1 cellular context compared by ENCODE assay signal in the genomic region with DNA sequence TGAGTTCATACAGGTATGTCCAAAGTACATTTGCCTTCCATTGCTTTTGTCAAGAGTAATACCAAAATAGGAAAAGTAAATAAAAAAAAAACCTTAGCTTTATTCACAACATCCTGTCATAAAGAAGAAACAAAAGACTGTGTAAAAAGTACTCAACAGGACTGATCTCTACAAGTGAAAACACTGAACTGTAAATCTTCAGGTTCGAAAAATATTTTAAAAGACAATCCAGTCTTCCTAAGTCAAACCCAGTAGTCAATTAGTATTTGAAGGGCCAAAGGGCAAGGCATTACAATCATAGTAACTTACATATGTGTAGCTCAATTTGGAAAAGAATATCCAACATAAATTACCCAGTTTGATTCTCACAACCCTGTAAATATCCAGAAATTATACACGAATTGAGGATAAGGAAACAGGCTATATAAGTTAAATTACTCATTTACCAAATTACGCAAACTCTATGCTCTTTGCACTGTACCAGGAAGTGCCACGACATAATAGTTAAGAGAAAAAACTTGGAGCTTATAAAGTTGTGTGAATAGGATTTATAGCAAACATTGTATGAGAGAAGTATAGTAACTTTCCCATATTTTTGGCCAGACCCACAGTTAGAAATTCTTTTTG.
TF ChIP-seq lines count a peak whose summit lies in the region.

No MANE protein-coding gene starts in this region.

TF ChIP-seq in HepG2, 621 proteins besides CTCF, POLR2A, EP300 and RAD21 (continued from another document and continues in another):
- TF ChIP-seq, protein P1, sequence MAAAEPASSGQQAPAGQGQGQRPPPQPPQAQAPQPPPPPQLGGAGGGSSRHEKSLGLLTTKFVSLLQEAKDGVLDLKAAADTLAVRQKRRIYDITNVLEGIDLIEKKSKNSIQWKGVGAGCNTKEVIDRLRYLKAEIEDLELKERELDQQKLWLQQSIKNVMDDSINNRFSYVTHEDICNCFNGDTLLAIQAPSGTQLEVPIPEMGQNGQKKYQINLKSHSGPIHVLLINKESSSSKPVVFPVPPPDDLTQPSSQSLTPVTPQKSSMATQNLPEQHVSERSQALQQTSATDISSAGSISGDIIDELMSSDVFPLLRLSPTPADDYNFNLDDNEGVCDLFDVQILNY (CRISPR knock-in tag; conservative IDR thresholded peaks at IDR 0.05), result no peak
- no peak for TF ChIP-seq SUZ12 (IDR thresholded peaks at IDR 0.05; ENCODE audit: low read depth, low read length)
- TF ChIP-seq HNF4G (IDR thresholded peaks at IDR 0.05; ENCODE audit: borderline replicate concordance, low read depth, low read length), result peak; percentile 80
- TF ChIP-seq HNF4G (CRISPR knock-in tag; IDR thresholded peaks at IDR 0.05; ENCODE audit: borderline replicate concordance, low read depth), result no peak
- no peak for TF ChIP-seq ZNF616 (CRISPR knock-in tag; IDR thresholded peaks at IDR 0.05; ENCODE audit: low read depth)
- TF ChIP-seq ZFP1 (CRISPR knock-in tag; IDR thresholded peaks at IDR 0.05), result no peak
- TF ChIP-seq JUND (CRISPR knock-in tag; IDR thresholded peaks at IDR 0.05), result no peak
- TF ChIP-seq, protein P2, sequence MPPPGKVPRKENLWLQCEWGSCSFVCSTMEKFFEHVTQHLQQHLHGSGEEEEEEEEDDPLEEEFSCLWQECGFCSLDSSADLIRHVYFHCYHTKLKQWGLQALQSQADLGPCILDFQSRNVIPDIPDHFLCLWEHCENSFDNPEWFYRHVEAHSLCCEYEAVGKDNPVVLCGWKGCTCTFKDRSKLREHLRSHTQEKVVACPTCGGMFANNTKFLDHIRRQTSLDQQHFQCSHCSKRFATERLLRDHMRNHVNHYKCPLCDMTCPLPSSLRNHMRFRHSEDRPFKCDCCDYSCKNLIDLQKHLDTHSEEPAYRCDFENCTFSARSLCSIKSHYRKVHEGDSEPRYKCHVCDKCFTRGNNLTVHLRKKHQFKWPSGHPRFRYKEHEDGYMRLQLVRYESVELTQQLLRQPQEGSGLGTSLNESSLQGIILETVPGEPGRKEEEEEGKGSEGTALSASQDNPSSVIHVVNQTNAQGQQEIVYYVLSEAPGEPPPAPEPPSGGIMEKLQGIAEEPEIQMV (CRISPR knock-in tag; IDR thresholded peaks at IDR 0.05; ENCODE audit: low read depth), result no peak
- peak; percentile 78 for TF ChIP-seq POGZ (CRISPR knock-in tag; IDR thresholded peaks at IDR 0.05)
- TF ChIP-seq MYNN (CRISPR knock-in tag; IDR thresholded peaks at IDR 0.05; ENCODE audit: low read depth), result no peak
- TF ChIP-seq, protein P3, sequence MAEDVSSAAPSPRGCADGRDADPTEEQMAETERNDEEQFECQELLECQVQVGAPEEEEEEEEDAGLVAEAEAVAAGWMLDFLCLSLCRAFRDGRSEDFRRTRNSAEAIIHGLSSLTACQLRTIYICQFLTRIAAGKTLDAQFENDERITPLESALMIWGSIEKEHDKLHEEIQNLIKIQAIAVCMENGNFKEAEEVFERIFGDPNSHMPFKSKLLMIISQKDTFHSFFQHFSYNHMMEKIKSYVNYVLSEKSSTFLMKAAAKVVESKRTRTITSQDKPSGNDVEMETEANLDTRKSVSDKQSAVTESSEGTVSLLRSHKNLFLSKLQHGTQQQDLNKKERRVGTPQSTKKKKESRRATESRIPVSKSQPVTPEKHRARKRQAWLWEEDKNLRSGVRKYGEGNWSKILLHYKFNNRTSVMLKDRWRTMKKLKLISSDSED (CRISPR knock-in tag; IDR thresholded peaks at IDR 0.05), result no peak
- TF ChIP-seq, protein P4, sequence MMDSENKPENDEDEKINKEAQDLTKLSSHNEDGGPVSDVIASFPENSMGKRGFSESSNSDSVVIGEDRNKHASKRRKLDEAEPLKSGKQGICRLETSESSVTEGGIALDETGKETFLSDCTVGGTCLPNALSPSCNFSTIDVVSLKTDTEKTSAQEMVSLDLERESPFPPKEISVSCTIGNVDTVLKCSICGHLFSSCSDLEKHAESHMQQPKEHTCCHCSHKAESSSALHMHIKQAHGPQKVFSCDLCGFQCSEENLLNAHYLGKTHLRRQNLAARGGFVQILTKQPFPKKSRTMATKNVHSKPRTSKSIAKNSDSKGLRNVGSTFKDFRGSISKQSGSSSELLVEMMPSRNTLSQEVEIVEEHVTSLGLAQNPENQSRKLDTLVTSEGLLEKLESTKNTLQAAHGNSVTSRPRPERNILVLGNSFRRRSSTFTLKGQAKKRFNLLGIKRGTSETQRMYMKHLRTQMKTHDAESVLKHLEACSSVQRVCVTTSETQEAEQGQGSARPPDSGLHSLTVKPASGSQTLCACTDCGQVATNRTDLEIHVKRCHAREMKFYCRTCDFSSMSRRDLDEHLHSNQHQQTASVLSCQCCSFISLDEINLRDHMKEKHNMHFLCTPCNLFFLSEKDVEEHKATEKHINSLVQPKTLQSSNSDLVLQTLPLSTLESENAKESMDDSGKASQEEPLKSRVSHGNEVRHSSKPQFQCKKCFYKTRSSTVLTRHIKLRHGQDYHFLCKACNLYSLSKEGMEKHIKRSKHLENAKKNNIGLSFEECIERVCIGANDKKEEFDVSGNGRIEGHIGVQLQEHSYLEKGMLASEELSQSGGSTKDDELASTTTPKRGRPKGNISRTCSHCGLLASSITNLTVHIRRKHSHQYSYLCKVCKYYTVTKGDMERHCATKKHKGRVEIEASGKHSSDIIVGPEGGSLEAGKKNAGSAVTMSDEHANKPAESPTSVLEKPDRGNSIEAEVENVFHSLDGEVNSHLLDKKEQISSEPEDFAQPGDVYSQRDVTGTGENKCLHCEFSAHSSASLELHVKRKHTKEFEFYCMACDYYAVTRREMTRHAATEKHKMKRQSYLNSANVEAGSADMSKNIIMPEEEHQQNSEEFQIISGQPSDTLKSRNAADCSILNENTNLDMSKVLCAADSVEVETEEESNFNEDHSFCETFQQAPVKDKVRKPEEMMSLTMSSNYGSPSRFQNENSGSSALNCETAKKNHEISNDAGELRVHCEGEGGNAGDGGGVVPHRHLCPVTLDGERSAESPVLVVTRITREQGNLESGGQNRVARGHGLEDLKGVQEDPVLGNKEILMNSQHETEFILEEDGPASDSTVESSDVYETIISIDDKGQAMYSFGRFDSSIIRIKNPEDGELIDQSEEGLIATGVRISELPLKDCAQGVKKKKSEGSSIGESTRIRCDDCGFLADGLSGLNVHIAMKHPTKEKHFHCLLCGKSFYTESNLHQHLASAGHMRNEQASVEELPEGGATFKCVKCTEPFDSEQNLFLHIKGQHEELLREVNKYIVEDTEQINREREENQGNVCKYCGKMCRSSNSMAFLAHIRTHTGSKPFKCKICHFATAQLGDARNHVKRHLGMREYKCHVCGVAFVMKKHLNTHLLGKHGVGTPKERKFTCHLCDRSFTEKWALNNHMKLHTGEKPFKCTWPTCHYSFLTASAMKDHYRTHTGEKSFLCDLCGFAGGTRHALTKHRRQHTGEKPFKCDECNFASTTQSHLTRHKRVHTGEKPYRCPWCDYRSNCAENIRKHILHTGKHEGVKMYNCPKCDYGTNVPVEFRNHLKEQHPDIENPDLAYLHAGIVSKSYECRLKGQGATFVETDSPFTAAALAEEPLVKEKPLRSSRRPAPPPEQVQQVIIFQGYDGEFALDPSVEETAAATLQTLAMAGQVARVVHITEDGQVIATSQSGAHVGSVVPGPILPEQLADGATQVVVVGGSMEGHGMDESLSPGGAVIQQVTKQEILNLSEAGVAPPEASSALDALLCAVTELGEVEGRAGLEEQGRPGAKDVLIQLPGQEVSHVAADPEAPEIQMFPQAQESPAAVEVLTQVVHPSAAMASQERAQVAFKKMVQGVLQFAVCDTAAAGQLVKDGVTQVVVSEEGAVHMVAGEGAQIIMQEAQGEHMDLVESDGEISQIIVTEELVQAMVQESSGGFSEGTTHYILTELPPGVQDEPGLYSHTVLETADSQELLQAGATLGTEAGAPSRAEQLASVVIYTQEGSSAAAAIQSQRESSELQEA (CRISPR knock-in tag; IDR thresholded peaks at IDR 0.05; ENCODE audit: not compliant biosample characterization), result no peak
- no peak for TF ChIP-seq REPIN1 (CRISPR knock-in tag; IDR thresholded peaks at IDR 0.05; ENCODE audit: borderline replicate concordance, low read depth)
- TF ChIP-seq FOSL1 (CRISPR knock-in tag; IDR thresholded peaks at IDR 0.05; ENCODE audit: borderline replicate concordance), result no peak
- peak; percentile 26; the same call in 1 of the 2 replicates for TF ChIP-seq THAP11 (CRISPR knock-in tag; IDR thresholded peaks at IDR 0.05)
- TF ChIP-seq ZSCAN9 (CRISPR knock-in tag; IDR thresholded peaks at IDR 0.05; ENCODE audit: borderline replicate concordance), result no peak; the same call in 1 of the 2 replicates
- TF ChIP-seq, protein P5, sequence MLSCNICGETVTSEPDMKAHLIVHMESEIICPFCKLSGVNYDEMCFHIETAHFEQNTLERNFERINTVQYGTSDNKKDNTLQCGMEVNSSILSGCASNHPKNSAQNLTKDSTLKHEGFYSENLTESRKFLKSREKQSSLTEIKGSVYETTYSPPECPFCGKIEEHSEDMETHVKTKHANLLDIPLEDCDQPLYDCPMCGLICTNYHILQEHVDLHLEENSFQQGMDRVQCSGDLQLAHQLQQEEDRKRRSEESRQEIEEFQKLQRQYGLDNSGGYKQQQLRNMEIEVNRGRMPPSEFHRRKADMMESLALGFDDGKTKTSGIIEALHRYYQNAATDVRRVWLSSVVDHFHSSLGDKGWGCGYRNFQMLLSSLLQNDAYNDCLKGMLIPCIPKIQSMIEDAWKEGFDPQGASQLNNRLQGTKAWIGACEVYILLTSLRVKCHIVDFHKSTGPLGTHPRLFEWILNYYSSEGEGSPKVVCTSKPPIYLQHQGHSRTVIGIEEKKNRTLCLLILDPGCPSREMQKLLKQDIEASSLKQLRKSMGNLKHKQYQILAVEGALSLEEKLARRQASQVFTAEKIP (CRISPR knock-in tag; IDR thresholded peaks at IDR 0.05; ENCODE audit: borderline replicate concordance), result no peak
- TF ChIP-seq ZNF598 (CRISPR knock-in tag; IDR thresholded peaks at IDR 0.05; ENCODE audit: borderline replicate concordance), result no peak
- no peak for TF ChIP-seq REXO4 (CRISPR knock-in tag; IDR thresholded peaks at IDR 0.05; ENCODE audit: borderline replicate concordance)
- no peak for TF ChIP-seq ZNF839 (CRISPR knock-in tag; IDR thresholded peaks at IDR 0.05; ENCODE audit: borderline replicate concordance)
- TF ChIP-seq KLF11 (CRISPR knock-in tag; IDR thresholded peaks at IDR 0.05), result no peak
- TF ChIP-seq, protein P6, sequence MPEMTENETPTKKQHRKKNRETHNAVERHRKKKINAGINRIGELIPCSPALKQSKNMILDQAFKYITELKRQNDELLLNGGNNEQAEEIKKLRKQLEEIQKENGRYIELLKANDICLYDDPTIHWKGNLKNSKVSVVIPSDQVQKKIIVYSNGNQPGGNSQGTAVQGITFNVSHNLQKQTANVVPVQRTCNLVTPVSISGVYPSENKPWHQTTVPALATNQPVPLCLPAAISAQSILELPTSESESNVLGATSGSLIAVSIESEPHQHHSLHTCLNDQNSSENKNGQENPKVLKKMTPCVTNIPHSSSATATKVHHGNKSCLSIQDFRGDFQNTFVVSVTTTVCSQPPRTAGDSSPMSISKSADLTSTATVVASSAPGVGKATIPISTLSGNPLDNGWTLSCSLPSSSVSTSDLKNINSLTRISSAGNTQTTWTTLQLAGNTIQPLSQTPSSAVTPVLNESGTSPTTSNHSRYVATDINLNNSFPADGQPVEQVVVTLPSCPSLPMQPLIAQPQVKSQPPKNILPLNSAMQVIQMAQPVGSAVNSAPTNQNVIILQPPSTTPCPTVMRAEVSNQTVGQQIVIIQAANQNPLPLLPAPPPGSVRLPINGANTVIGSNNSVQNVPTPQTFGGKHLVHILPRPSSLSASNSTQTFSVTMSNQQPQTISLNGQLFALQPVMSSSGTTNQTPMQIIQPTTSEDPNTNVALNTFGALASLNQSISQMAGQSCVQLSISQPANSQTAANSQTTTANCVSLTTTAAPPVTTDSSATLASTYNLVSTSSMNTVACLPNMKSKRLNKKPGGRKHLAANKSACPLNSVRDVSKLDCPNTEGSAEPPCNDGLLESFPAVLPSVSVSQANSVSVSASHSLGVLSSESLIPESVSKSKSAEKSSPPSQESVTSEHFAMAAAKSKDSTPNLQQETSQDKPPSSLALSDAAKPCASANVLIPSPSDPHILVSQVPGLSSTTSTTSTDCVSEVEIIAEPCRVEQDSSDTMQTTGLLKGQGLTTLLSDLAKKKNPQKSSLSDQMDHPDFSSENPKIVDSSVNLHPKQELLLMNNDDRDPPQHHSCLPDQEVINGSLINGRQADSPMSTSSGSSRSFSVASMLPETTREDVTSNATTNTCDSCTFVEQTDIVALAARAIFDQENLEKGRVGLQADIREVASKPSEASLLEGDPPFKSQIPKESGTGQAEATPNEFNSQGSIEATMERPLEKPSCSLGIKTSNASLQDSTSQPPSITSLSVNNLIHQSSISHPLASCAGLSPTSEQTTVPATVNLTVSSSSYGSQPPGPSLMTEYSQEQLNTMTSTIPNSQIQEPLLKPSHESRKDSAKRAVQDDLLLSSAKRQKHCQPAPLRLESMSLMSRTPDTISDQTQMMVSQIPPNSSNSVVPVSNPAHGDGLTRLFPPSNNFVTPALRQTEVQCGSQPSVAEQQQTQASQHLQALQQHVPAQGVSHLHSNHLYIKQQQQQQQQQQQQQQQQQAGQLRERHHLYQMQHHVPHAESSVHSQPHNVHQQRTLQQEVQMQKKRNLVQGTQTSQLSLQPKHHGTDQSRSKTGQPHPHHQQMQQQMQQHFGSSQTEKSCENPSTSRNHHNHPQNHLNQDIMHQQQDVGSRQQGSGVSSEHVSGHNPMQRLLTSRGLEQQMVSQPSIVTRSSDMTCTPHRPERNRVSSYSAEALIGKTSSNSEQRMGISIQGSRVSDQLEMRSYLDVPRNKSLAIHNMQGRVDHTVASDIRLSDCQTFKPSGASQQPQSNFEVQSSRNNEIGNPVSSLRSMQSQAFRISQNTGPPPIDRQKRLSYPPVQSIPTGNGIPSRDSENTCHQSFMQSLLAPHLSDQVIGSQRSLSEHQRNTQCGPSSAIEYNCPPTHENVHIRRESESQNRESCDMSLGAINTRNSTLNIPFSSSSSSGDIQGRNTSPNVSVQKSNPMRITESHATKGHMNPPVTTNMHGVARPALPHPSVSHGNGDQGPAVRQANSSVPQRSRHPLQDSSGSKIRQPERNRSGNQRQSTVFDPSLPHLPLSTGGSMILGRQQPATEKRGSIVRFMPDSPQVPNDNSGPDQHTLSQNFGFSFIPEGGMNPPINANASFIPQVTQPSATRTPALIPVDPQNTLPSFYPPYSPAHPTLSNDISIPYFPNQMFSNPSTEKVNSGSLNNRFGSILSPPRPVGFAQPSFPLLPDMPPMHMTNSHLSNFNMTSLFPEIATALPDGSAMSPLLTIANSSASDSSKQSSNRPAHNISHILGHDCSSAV (CRISPR knock-in tag; IDR thresholded peaks at IDR 0.05; ENCODE audit: borderline replicate concordance), result no peak
- no peak for TF ChIP-seq ZBTB42 (CRISPR knock-in tag; IDR thresholded peaks at IDR 0.05)
- no peak for TF ChIP-seq ZNF747 (CRISPR knock-in tag; IDR thresholded peaks at IDR 0.05; ENCODE audit: borderline replicate concordance)
- TF ChIP-seq, protein P7, sequence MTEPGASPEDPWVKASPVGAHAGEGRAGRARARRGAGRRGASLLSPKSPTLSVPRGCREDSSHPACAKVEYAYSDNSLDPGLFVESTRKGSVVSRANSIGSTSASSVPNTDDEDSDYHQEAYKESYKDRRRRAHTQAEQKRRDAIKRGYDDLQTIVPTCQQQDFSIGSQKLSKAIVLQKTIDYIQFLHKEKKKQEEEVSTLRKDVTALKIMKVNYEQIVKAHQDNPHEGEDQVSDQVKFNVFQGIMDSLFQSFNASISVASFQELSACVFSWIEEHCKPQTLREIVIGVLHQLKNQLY (CRISPR knock-in tag; IDR thresholded peaks at IDR 0.05), result peak; percentile 37; the same call in 1 of the 2 replicates
- no peak for TF ChIP-seq ZNF432 (CRISPR knock-in tag; IDR thresholded peaks at IDR 0.05; ENCODE audit: borderline replicate concordance)
- no peak for TF ChIP-seq MAZ (IDR thresholded peaks at IDR 0.05; ENCODE audit: borderline replicate concordance, low read depth, low read length)
- no peak for TF ChIP-seq MAZ (CRISPR knock-in tag; IDR thresholded peaks at IDR 0.05; ENCODE audit: low read depth)
- TF ChIP-seq SNAI1 (CRISPR knock-in tag; IDR thresholded peaks at IDR 0.05; ENCODE audit: borderline replicate concordance), result no peak
- no peak for TF ChIP-seq NFRKB (IDR thresholded peaks at IDR 0.05)
- TF ChIP-seq MAF1 (CRISPR knock-in tag; IDR thresholded peaks at IDR 0.05; ENCODE audit: borderline replicate concordance), result no peak
- no peak for TF ChIP-seq SAFB2 (CRISPR knock-in tag; IDR thresholded peaks at IDR 0.05; ENCODE audit: borderline replicate concordance, low read depth)
- no peak for TF ChIP-seq ZKSCAN8 (CRISPR knock-in tag; IDR thresholded peaks at IDR 0.05; ENCODE audit: borderline replicate concordance)
